ENCODE assay signal across 27 cellular contexts in the genomic region with DNA sequence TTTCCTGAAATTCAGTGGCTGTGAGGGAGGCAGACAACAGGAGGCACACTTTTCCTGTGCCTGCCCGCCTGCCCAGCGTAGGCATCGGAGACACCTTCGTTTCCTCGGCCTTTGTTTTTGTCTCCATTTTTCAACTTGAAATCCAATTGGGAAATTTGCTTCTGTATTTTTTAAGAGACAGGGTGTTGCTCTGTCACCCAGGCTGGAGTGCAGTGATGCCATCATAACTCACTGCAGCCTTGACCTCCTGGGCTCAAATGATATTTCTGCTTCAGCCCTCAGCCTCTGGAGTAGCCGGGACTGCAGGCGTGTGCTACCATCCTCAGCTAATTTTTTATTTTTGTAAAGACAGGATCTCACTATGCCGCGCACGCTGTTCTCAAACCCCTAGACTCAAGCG.
"Had no signal": no experiment of that assay in that cellular context is flagged by ENCODE, and none has a peak within 500 bp of the region (broad histone marks: within the 10 kb centered on the region; RNA-seq: fewer than 3 reads in every experiment).

No MANE protein-coding gene starts in this region.

- H3K27me3 Mint-ChIP-seq: dendritic cell treated with granulocyte-macrophage colony-stimulating factor and Interleukin-4, amounts not matched to agents 40 ng/mL and 50 ng/mL, for 4 days; naive thymus-derived CD4-positive, alpha-beta T cell; stimulated activated memory B cell treated with anti-CD40 and anti-IgM and Interleukin-4, amounts not matched to agents 10 μg/mL and 1 μg/mL and 100 μg/mL, for 72 hours; stimulated activated naive CD8-positive, alpha-beta T cell treated with anti-CD3 and anti-CD28 coated beads, Interleukin-15, Interleukin-2, amounts not matched to agents 100 ng/mL and 50 ng/mL, for 24 hours had no signal

- H3K4me3 ChIP-seq: gastrocnemius medialis, lung, mucosa of descending colon, prostate gland, right atrium auricular region, thoracic aorta, tibial nerve, upper lobe of left lung, uterus had no signal

- H3K27ac Mint-ChIP-seq: dendritic cell treated with granulocyte-macrophage colony-stimulating factor and Interleukin-4, amounts not matched to agents 40 ng/mL and 50 ng/mL, for 4 days; endodermal cell; mesothelial cell of epicardium; nephron progenitor cell; stimulated activated memory B cell treated with anti-CD40 and anti-IgM and Interleukin-4, amounts not matched to agents 10 μg/mL and 1 μg/mL and 100 μg/mL, for 72 hours; stimulated activated naive CD8-positive, alpha-beta T cell treated with anti-CD3 and anti-CD28 coated beads, Interleukin-15, Interleukin-2, amounts not matched to agents 100 ng/mL and 50 ng/mL, for 24 hours had no signal

- H3K4me3 Mint-ChIP-seq: dendritic cell treated with granulocyte-macrophage colony-stimulating factor and Interleukin-4, amounts not matched to agents 40 ng/mL and 50 ng/mL, for 4 days; endodermal cell; mesothelial cell of epicardium; naive thymus-derived CD4-positive, alpha-beta T cell; nephron progenitor cell; stimulated activated memory B cell treated with anti-CD40 and anti-IgM and Interleukin-4, amounts not matched to agents 10 μg/mL and 1 μg/mL and 100 μg/mL, for 72 hours; stimulated activated naive CD8-positive, alpha-beta T cell treated with anti-CD3 and anti-CD28 coated beads, Interleukin-15, Interleukin-2, amounts not matched to agents 100 ng/mL and 50 ng/mL, for 24 hours had no signal

- H3K36me3 ChIP-seq: uterus had no signal

- H3K4me1 Mint-ChIP-seq: stimulated activated memory B cell treated with anti-CD40 and anti-IgM and Interleukin-4, amounts not matched to agents 10 μg/mL and 1 μg/mL and 100 μg/mL, for 72 hours had no signal

- ATAC-seq: esophagus mucosa; gastrocnemius medialis; left lobe of liver; mucosa of descending colon; naive thymus-derived CD4-positive, alpha-beta T cell; sciatic nerve; stimulated activated memory B cell treated with anti-CD40 and anti-IgM and Interleukin-4, amounts not matched to agents 10 μg/mL and 1 μg/mL and 100 μg/mL, for 72 hours had no signal

- H3K9me3 Mint-ChIP-seq: dendritic cell treated with granulocyte-macrophage colony-stimulating factor and Interleukin-4, amounts not matched to agents 40 ng/mL and 50 ng/mL, for 4 days; endodermal cell; mesothelial cell of epicardium; naive thymus-derived CD4-positive, alpha-beta T cell; nephron progenitor cell; stimulated activated memory B cell treated with anti-CD40 and anti-IgM and Interleukin-4, amounts not matched to agents 10 μg/mL and 1 μg/mL and 100 μg/mL, for 72 hours; stimulated activated naive CD8-positive, alpha-beta T cell treated with anti-CD3 and anti-CD28 coated beads, Interleukin-15, Interleukin-2, amounts not matched to agents 100 ng/mL and 50 ng/mL, for 24 hours had no signal

- H3K27me3 ChIP-seq: gastrocnemius medialis, right atrium auricular region, tibial nerve, upper lobe of left lung, uterus had no signal

- DNase-seq: effector CD8-positive, alpha-beta T cell; endodermal cell; foreskin fibroblast; gastrocnemius medialis; kidney; mesenchymal stem cell; mucosa of descending colon; naive thymus-derived CD4-positive, alpha-beta T cell; nephron progenitor cell; nucleus accumbens; stimulated activated CD4-positive, alpha-beta T cell treated with anti-CD3 and anti-CD28 coated beads, Interleukin-2, amount 100 ng/mL, for 24 hours; stimulated activated CD4-positive, alpha-beta T cell treated with anti-CD3 and anti-CD28 coated beads, Interleukin-4, amount 100 ng/mL, for 24 hours; uterus had no signal

- H3K9me3 ChIP-seq: gastrocnemius medialis, mucosa of descending colon, prostate gland, right atrium auricular region, thoracic aorta, tibial nerve, upper lobe of left lung, uterus had no signal

- H3K27ac ChIP-seq: epithelial cell of prostate, gastrocnemius medialis, prostate gland, right atrium auricular region, thoracic aorta, tibial nerve, upper lobe of left lung, uterus had no signal

- H3K4me1 ChIP-seq: prostate gland, uterus had no signal
